8 cellular contexts compared by ENCODE assay signal in genomic region chr6:2999621-3000455, GRCh38. TPM values are rescaled to one million over a fixed set of nuclear protein-coding genes. Genes with fewer than 3 reads are reported as not detected.
DNase-seq lines count a peak whose midpoint lies in the region; ATAC-seq and TF ChIP-seq lines count a peak whose summit lies in the region.

Gene NQO2, plus strand, starts transcription at chr6:2999894. Its CDS starts 6,659 bp downstream, at chr6:3006553.

- H3K4me1 Mint-ChIP-seq in activated CD4-positive, alpha-beta T cell treated with anti-CD3 and anti-CD28 coated beads, Interleukin-2, amount 10 ng/mL, durations not matched to agents 7 days and 5 days = peaks cover 43% of the 10 kb centered on the region

- H3K27ac Mint-ChIP-seq in activated CD4-positive, alpha-beta T cell treated with anti-CD3 and anti-CD28 coated beads, Interleukin-2, amount 10 ng/mL, durations not matched to agents 7 days and 5 days = peak within 1 kb of the TSS; percentile 83

- H3K9me3 Mint-ChIP-seq in activated CD4-positive, alpha-beta T cell treated with anti-CD3 and anti-CD28 coated beads, Interleukin-2, amount 10 ng/mL, durations not matched to agents 7 days and 5 days = no peaks in the 10 kb centered on the region

- no peaks in the 10 kb centered on the region for H3K9me3 ChIP-seq in left lung

- peak within 1 kb of the TSS; percentile 82 for H3K4me3 Mint-ChIP-seq in activated CD4-positive, alpha-beta T cell treated with anti-CD3 and anti-CD28 coated beads, Interleukin-2, amount 10 ng/mL, durations not matched to agents 7 days and 5 days

- peaks cover 0 to 10% of the 10 kb centered on the region in 2 donors for H3K36me3 ChIP-seq in left lung

- peaks cover 15% of the 10 kb centered on the region for H3K36me3 Mint-ChIP-seq in activated CD4-positive, alpha-beta T cell treated with anti-CD3 and anti-CD28 coated beads, Interleukin-2, amount 10 ng/mL, durations not matched to agents 7 days and 5 days (ENCODE audit: low read depth)

- ATAC-seq in GM19025 (IDR thresholded peaks at IDR 0.05; ENCODE audit: low read depth, unreplicated experiment) (peak; percentile 78), HG03196 (IDR thresholded peaks at IDR 0.05; ENCODE audit: unreplicated experiment) (peak; percentile 79), left lung (peak; percentile 95)

- TF ChIP-seq CTCF in AG10803 (conservative IDR thresholded peaks at IDR 0.05; ENCODE audit: low read length) (peak; percentile 9; the same call in 1 of the 2 replicates), left lung (IDR thresholded peaks at IDR 0.05) (no peak)

- peaks cover 11 to 38% of the 10 kb centered on the region in 2 donors for H3K4me1 ChIP-seq in left lung

- CTCF ChIA-PET in activated CD4-positive, alpha-beta T cell treated with anti-CD3 and anti-CD28 coated beads, Interleukin-2, amount 10 ng/mL, durations not matched to agents 7 days and 5 days (lab: Charles Lee) = interaction anchor here (0.6 to 3.5 kb wide), 17 partner anchors 10 to 260 kb away, joined by 3 to 35 read pairs (median 4); no protein-coding TSS in a partner anchor

- DNase-seq in AG10803 (ENCODE audit: low read depth) (peak; percentile 80), NCI-H526 treated with DMSO at 0.1 percent for 48 hours (lab: John Stamatoyannopoulos, UW) (peak; percentile 77), dedifferentiated amniotic fluid mesenchymal stem cell (ENCODE audit: extremely low spot score) (peak; percentile 69), left lung (peak; percentile 95 to 99)
- peak; percentile 90 for DNase-seq in activated CD4-positive, alpha-beta T cell treated with anti-CD3 and anti-CD28 coated beads, Interleukin-2, amount 10 ng/mL, durations not matched to agents 7 days and 5 days
- DNase-seq in stimulated activated CD4-positive, alpha-beta T cell treated with anti-CD3 and anti-CD28 coated beads, Interleukin-2, amount 100 ng/mL, for 4 hours (ENCODE audit: low read depth) = peak; percentile 84

- intact Hi-C loops in left lung (cut with DNase I) = loop anchor here in 1 of 2 donors (2.0 kb wide), 1 partner anchor 57 kb away; no protein-coding TSS in a partner anchor

- no peaks in the 10 kb centered on the region for H3K27me3 Mint-ChIP-seq in activated CD4-positive, alpha-beta T cell treated with anti-CD3 and anti-CD28 coated beads, Interleukin-2, amount 10 ng/mL, durations not matched to agents 7 days and 5 days

- POLR2A ChIA-PET in activated CD4-positive, alpha-beta T cell treated with anti-CD3 and anti-CD28 coated beads, Interleukin-2, amount 10 ng/mL, durations not matched to agents 7 days and 5 days (lab: Charles Lee) = interaction anchor here (0.6 to 1.0 kb wide), 3 partner anchors 24 to 100 kb away, joined by 3 to 4 read pairs (median 3); no protein-coding TSS in a partner anchor

- H3K27me3 ChIP-seq in left lung = no peaks in the 10 kb centered on the region

- peak within 1 kb of the TSS; percentile 60 to 92 for H3K27ac ChIP-seq in left lung

- peak within 1 kb of the TSS; percentile 89 for H3K4me3 ChIP-seq in AG10803 (ENCODE audit: low read length)
- peak within 1 kb of the TSS; percentile 76 to 79 for H3K4me3 ChIP-seq in left lung

RNA-seq across cellular contexts. Expression of gene NQO2, which starts in this region (rescaled TPM):
- 10 to 100 TPM; 37.5 to 43.2 TPM for total RNA-seq in activated CD4-positive, alpha-beta T cell treated with anti-CD3 and anti-CD28 coated beads, Interleukin-2, amount 10 ng/mL, durations not matched to agents 7 days and 5 days
- total RNA-seq in left lung = 10 to 100 TPM; 22.0 to 55.8 TPM

Comparison
In these comparisons a context has a peak if more than half of its experiments do, and no peak if none do; other contexts are left out.
1. Peak in every context shown above with its lines: DNase-seq, ATAC-seq, H3K4me3 ChIP-seq and H3K27ac ChIP-seq.